Comparison of ENCODE assay signal across 11 cellular contexts in genomic region chr20:25644814-25645213, GRCh38. TPM values are rescaled to one million over a fixed set of nuclear protein-coding genes. Genes with fewer than 3 reads are reported as not detected.
"Had no signal": no experiment of that assay in that cellular context is flagged by ENCODE, and none has a peak within 500 bp of the region (broad histone marks: within the 10 kb centered on the region; RNA-seq: fewer than 3 reads in every experiment).

No MANE protein-coding gene starts in this region.

- H3K4me3 ChIP-seq: GM23338, K562 had no signal

- ATAC-seq: GM23338, K562 had no signal

- DNase-seq: H9, HCEC 1CT, HFFc6, IMR-90, KG1 had no signal

- H3K4me2 ChIP-seq: GM23338 had no signal

- FAIRE-seq: H1, H54, K562 had no signal

- H2AFZ ChIP-seq: GM23338 had no signal

- H3K27ac ChIP-seq: HL-60 had no signal

RNA-seq across cellular contexts. Expression of gene NINL, which starts 59.5 kb away (rescaled TPM):
- total RNA-seq: HT1080 had no signal
